1 cellular context compared by ENCODE assay signal in genomic region chr16:28136751-28137434, GRCh38.
TF ChIP-seq lines count a peak whose summit lies in the region.

No MANE protein-coding gene starts in this region.

TF ChIP-seq in GM12878, 131 proteins besides CTCF, POLR2A, EP300 and RAD21 (continued from another document):
- no peak for TF ChIP-seq ZNF592 (IDR thresholded peaks at IDR 0.05)
- no peak for TF ChIP-seq ZNF384 (IDR thresholded peaks at IDR 0.05; ENCODE audit: borderline replicate concordance, low read depth, low read length)
- TF ChIP-seq HDAC2 (IDR thresholded peaks at IDR 0.05) = no peak
- TF ChIP-seq SIN3A (IDR thresholded peaks at IDR 0.05; ENCODE audit: low read depth, low read length) = no peak
- no peak for TF ChIP-seq KAT2A (conservative IDR thresholded peaks at IDR 0.05; ENCODE audit: control insufficient read depth, low read depth, low read length)
- TF ChIP-seq CUX1 (IDR thresholded peaks at IDR 0.05; ENCODE audit: insufficient replicate concordance, low read depth, low read length) = no peak
- no peak for TF ChIP-seq NR2F1 (conservative IDR thresholded peaks at IDR 0.05)
- TF ChIP-seq RBBP5 (conservative IDR thresholded peaks at IDR 0.05) = no peak
- no peak for TF ChIP-seq RAD51 (IDR thresholded peaks at IDR 0.05)
- no peak for TF ChIP-seq TARDBP (IDR thresholded peaks at IDR 0.05; ENCODE audit: borderline replicate concordance)
